ENCODE assay signal across 8 cellular contexts in genomic region chr3:5122030-5122740, GRCh38. TPM values are rescaled to one million over a fixed set of nuclear protein-coding genes. Genes with fewer than 3 reads are reported as not detected.
A peak's percentile ranks its signal among the peaks of the same experiment; 100 is the strongest.
DNase-seq lines count a peak whose midpoint lies in the region; ATAC-seq and TF ChIP-seq lines count a peak whose summit lies in the region.

TSS of gene ARL8B (plus strand) at chr3:5122292. CDS start at chr3:5122466, 174 bp downstream.

- intact Hi-C loops in Calu3 (cut with micrococcal nuclease; ENCODE audit: unreplicated experiment) = loop anchor here (2.0 to 5.0 kb wide), 2 partner anchors 65 to 410 kb away; partner anchors contain the start of gene EDEM1
- intact Hi-C loops in OCI-LY7 (cut with micrococcal nuclease; ENCODE audit: unreplicated experiment) = loop anchor here (1.0 kb wide), 1 partner anchor 65 kb away; the partner anchor contains the start of gene EDEM1

- H3K9me2 ChIP-seq in OCI-LY7 (ENCODE audit: insufficient read depth, low read length) = no peaks in the 10 kb centered on the region

- CTCF ChIA-PET in Calu3 (lab: Charles Lee) = interaction anchor here (1.2 to 2.1 kb wide), 3 partner anchors 22 to 411 kb away, joined by 3 to 6 read pairs (median 5); no protein-coding TSS in a partner anchor
- CTCF ChIA-PET in OCI-LY7 (lab: Charles Lee; ENCODE audit: unreplicated experiment) = interaction anchor here (1.2 kb wide), 1 partner anchor 65 kb away, joined by 3 read pairs; the partner anchor contains the start of gene EDEM1

- peaks cover 27% of the 10 kb centered on the region for H3K4me1 ChIP-seq in OCI-LY7 (ENCODE audit: insufficient read depth, low read length, poor library complexity, severe bottlenecking)
- H3K4me1 ChIP-seq in mononuclear cell (ENCODE audit: insufficient read depth, low read length) = peaks cover 41% of the 10 kb centered on the region

- peaks cover 21% of the 10 kb centered on the region for H3K36me3 ChIP-seq in OCI-LY7 (ENCODE audit: insufficient read depth, low read length)

- H3K9me3 ChIP-seq in OCI-LY7 (ENCODE audit: low read length) = no peaks in the 10 kb centered on the region
- no peaks in the 10 kb centered on the region for H3K9me3 ChIP-seq in mononuclear cell (ENCODE audit: low read depth, low read length)

- DNase-seq in Calu3 (peak; percentile 94), HS-27A (ENCODE audit: low read depth) (peak; percentile 31), OCI-LY7 (ENCODE audit: low spot score) (peak; percentile 92), activated T-cell treated with anti-CD3 and anti-CD28 coated beads for 1 hour (ENCODE audit: low read depth) (peak; percentile 88), epidermal melanocyte (ENCODE audit: insufficient read length, low spot score) (peak; percentile 77)
- DNase-seq in stimulated activated CD8-positive, alpha-beta memory T cell treated with anti-CD3 and anti-CD28 coated beads, Interleukin-2, amount 100 ng/mL, for 48 hours (ENCODE audit: low read depth in 2 of 2) = peak; percentile 91 to 92

- peak within 1 kb of the TSS; percentile 85 for H3K4me2 ChIP-seq in OCI-LY7 (ENCODE audit: low read length)

- peaks cover 24% of the 10 kb centered on the region for H3K36me3 Mint-ChIP-seq in Calu3 (ENCODE audit: insufficient read depth, unreplicated experiment)

- no peaks in the 10 kb centered on the region for H3K27me3 ChIP-seq in mononuclear cell (ENCODE audit: insufficient read depth, low read length)

- peak; percentile 95 for ATAC-seq in GM19468 (IDR thresholded peaks at IDR 0.05; ENCODE audit: extremely low read depth, unreplicated experiment)

- H3K4me3 ChIP-seq in OCI-LY7 (ENCODE audit: low read depth, low read length, poor library complexity, severe bottlenecking) (peak within 1 kb of the TSS; percentile 99), mononuclear cell (ENCODE audit: low read length) (peak within 1 kb of the TSS; percentile 100)

- H3K4me3 Mint-ChIP-seq in Calu3 (ENCODE audit: low read depth, unreplicated experiment) = peak within 1 kb of the TSS; percentile 95

- TF ChIP-seq CTCF in Calu3 (IDR thresholded peaks at IDR 0.05; ENCODE audit: unreplicated experiment) = peak; percentile 81
- TF ChIP-seq CTCF in OCI-LY7 (conservative IDR thresholded peaks at IDR 0.05; ENCODE audit: low read length) = peak; percentile 95

- BruUV-seq in Calu3 (replicated peaks; lab: Mats Ljungman, UMichigan) = no TSS peak
- no TSS peak for BruUV-seq in OCI-LY7 (replicated peaks; lab: Mats Ljungman, UMichigan)

- H3K27ac ChIP-seq in OCI-LY7 (ENCODE audit: low read depth, low read length, poor library complexity, severe bottlenecking) = peak within 1 kb of the TSS; percentile 31

- no peaks in the 10 kb centered on the region for H3K9me3 Mint-ChIP-seq in Calu3 (ENCODE audit: low read depth, unreplicated experiment)

- peaks cover 51% of the 10 kb centered on the region for H3K79me2 ChIP-seq in OCI-LY7 (ENCODE audit: insufficient read depth, low read depth, low read length)

- peaks cover 25% of the 10 kb centered on the region for H4K20me1 ChIP-seq in OCI-LY7 (ENCODE audit: insufficient read depth, low read length)

- peak within 1 kb of the TSS; percentile 94 for H2AFZ ChIP-seq in OCI-LY7 (ENCODE audit: low read length)

- peak within 1 kb of the TSS; percentile 73 for H3K27ac Mint-ChIP-seq in Calu3 (ENCODE audit: unreplicated experiment)

- POLR2A ChIA-PET in OCI-LY7 (lab: Charles Lee) = interaction anchor here (0.5 to 7.5 kb wide), 16 partner anchors 10 to 1285 kb away, joined by 3 to 52 read pairs (median 4); partner anchors contain the start of gene EDEM1

- no peaks in the 10 kb centered on the region for H3K27me3 Mint-ChIP-seq in Calu3 (ENCODE audit: unreplicated experiment)

- H3K4me1 Mint-ChIP-seq in Calu3 (ENCODE audit: low read depth, unreplicated experiment) = peaks cover 8% of the 10 kb centered on the region

RNA-seq across cellular contexts. Expression of gene ARL8B, which starts in this region (rescaled TPM):
- total RNA-seq in Calu3 (2022) = 44.2 and 47.0 TPM in 2 replicates
- 20.1 and 27.1 TPM in 2 replicates for total RNA-seq in OCI-LY7 (2014; rRNA removed; shearing (Covaris generic))
- 50.7 and 60.4 TPM in 2 replicates for total RNA-seq in OCI-LY7 (2022)
- 106 TPM for total RNA-seq in mononuclear cell

Comparison
In these comparisons a context has a peak if more than half of its experiments do, and no peak if none do; other contexts are left out.
1. Peak in every context shown above with its lines: DNase-seq, ATAC-seq, H3K4me3 ChIP-seq and H3K27ac ChIP-seq.
2. DNase-seq: peak in every context shown above with its lines; median percentile 94 in Calu3; 92 in OCI-LY7; 92 in stimulated activated CD8-positive, alpha-beta memory T cell treated with anti-CD3 and anti-CD28 coated beads, Interleukin-2, amount 100 ng/mL, for 48 hours; 88 in activated T-cell treated with anti-CD3 and anti-CD28 coated beads for 1 hour; 77 in epidermal melanocyte; 31 in HS-27A.